Comparison of ENCODE assay signal across 1 cellular context in the genomic region with DNA sequence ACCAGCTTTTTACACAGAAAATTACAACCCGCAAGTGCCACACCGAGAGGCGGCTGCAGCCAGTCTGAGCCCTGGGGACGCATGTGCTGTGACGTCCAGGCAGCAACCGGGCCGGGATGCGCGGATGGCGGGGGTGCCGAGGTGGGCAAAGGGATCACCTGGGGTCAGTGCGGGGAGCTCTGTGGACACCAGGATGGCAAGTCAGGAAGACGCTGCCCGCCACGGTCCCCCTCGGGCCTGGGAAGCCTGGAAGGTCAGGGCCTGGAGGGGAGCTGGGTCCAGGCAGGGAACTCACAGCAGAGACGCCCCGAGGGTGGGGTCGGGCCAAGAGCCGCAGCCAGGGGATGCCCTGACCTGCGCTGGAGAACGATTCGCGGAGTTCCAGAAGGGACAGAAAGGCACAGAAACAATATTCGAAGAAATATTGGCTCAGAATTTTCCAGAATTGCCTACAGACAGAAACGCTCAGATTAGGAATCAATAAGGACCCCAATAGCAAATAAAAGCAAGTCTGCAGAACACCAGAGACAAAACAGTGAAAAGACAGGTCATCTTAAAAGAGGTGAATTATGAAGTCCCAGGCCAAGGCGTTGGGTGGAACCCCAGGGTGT.
TF ChIP-seq lines count a peak whose summit lies in the region.

No MANE protein-coding gene starts in this region.

TF ChIP-seq in IMR-90, 13 proteins besides CTCF, POLR2A, EP300 and RAD21:
- TF ChIP-seq BHLHE40 (IDR thresholded peaks at IDR 0.05; ENCODE audit: low read depth, low read length) (no peak), MXI1 (IDR thresholded peaks at IDR 0.05; ENCODE audit: borderline replicate concordance, low read depth, low read length) (no peak), MAFK (IDR thresholded peaks at IDR 0.05; ENCODE audit: low read depth, low read length) (no peak), RCOR1 (IDR thresholded peaks at IDR 0.05; ENCODE audit: insufficient replicate concordance, low read length) (no peak), CEBPB (IDR thresholded peaks at IDR 0.05; ENCODE audit: low read depth, low read length) (no peak), FOS (IDR thresholded peaks at IDR 0.05; ENCODE audit: low read depth, low read length) (no peak), MAZ (IDR thresholded peaks at IDR 0.05; ENCODE audit: borderline replicate concordance, low read depth, low read length) (no peak), SMC3 (IDR thresholded peaks at IDR 0.05; ENCODE audit: low read depth, low read length) (no peak)
- TF ChIP-seq, protein P1, sequence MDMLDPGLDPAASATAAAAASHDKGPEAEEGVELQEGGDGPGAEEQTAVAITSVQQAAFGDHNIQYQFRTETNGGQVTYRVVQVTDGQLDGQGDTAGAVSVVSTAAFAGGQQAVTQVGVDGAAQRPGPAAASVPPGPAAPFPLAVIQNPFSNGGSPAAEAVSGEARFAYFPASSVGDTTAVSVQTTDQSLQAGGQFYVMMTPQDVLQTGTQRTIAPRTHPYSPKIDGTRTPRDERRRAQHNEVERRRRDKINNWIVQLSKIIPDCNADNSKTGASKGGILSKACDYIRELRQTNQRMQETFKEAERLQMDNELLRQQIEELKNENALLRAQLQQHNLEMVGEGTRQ (IDR thresholded peaks at IDR 0.05; ENCODE audit: low read depth, low read length): no peak
- TF ChIP-seq, protein P2, sequence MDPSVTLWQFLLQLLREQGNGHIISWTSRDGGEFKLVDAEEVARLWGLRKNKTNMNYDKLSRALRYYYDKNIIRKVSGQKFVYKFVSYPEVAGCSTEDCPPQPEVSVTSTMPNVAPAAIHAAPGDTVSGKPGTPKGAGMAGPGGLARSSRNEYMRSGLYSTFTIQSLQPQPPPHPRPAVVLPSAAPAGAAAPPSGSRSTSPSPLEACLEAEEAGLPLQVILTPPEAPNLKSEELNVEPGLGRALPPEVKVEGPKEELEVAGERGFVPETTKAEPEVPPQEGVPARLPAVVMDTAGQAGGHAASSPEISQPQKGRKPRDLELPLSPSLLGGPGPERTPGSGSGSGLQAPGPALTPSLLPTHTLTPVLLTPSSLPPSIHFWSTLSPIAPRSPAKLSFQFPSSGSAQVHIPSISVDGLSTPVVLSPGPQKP (IDR thresholded peaks at IDR 0.05; ENCODE audit: borderline replicate concordance, low read depth, low read length): no peak
